In the genomic region with DNA sequence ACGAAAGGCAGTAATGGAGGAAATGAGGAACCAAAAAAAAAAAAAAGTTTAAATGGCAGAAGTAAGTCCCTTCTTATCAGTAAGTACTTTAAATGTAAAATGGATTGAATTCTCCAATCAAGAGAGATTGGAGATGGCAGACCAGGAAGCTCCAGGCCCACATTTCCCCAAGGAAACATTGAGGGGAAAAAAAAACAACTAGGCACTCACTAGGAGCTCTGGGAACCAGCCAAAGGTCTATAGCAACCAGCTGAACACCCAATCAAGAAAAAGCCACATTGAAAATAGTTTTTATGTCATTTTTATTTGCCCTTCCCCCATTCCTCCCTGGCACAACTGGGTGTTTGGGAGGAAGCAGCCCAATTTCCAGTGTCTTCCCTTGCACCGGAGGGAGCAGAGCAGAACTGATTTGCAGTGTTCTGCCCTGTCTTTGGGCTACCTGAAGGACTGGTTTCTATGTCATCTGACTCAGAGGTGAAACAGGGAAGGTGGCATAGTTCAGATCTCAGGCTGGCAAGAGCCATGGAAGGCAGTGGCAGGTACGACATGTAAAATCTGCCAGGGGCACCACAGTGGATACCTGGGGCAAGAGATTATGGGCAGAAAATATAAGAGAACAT, we compare ENCODE assay signal across 12 cellular contexts.
A peak's percentile ranks its signal among the peaks of the same experiment; 100 is the strongest.
DNase-seq lines count a peak whose midpoint lies in the region; ATAC-seq and TF ChIP-seq lines count a peak whose summit lies in the region.
"Had no signal": no experiment of that assay in that cellular context is flagged by ENCODE, and none has a peak within 500 bp of the region (broad histone marks: within the 10 kb centered on the region; RNA-seq: fewer than 3 reads in every experiment).

No MANE protein-coding gene starts in this region.

- intact Hi-C loops in sigmoid colon (cut with DNase I), result no loop called here

- DNase-seq in EH (ENCODE audit: low read depth) (peak; percentile 18), OCI-M1 (lab: John Stamatoyannopoulos, UW) (peak; percentile 83), epithelial cell of esophagus (ENCODE audit: low read depth) (peak; percentile 51), sigmoid colon (peak; percentile 22), glutamatergic neuron (no peak), NK-92 (lab: John Stamatoyannopoulos, UW; ENCODE audit: unreplicated experiment) (no peak)
- no peak for DNase-seq in effector CD4-positive, alpha-beta T cell
- DNase-seq: erythroblast, NCI-H526 treated with DMSO at 0.1 percent for 48 hours, SJCRH30 had no signal

- H3K4me1 ChIP-seq in sigmoid colon, result peaks cover 0 to 4% (median 0%) of the 10 kb centered on the region in 4 donors
- H3K4me1 ChIP-seq: SJCRH30 had no signal

- no peak overlapping the region for H3K27ac Mint-ChIP-seq in glutamatergic neuron (ENCODE audit: unreplicated experiment)

- H3K4me1 Mint-ChIP-seq in glutamatergic neuron (ENCODE audit: low read depth, unreplicated experiment), result no peaks in the 10 kb centered on the region

- H3K27me3 ChIP-seq in sigmoid colon, result no peaks in the 10 kb centered on the region
- H3K27me3 ChIP-seq: right lobe of liver, SJCRH30 had no signal

- peaks cover 7% of the 10 kb centered on the region for H3K36me3 Mint-ChIP-seq in glutamatergic neuron (ENCODE audit: unreplicated experiment)

- WGBS in sigmoid colon, 2 donors, result 49 to 72% methylated on average over 3 of the region's 3 CpGs

- TF ChIP-seq CTCF in epithelial cell of esophagus (IDR thresholded peaks at IDR 0.05; ENCODE audit: insufficient read depth, low read depth, low read length, missing control alignments) (no peak), sigmoid colon (IDR thresholded peaks at IDR 0.05) (no peak), glutamatergic neuron (IDR thresholded peaks at IDR 0.05; ENCODE audit: partially characterized antibody, unreplicated experiment) (no peak)

- no peaks in the 10 kb centered on the region for H3K9me3 ChIP-seq in sigmoid colon
- H3K9me3 ChIP-seq: right lobe of liver, SJCRH30 had no signal

- no peak overlapping the region for H3K4me3 ChIP-seq in epithelial cell of esophagus (ENCODE audit: low read length)
- H3K4me3 ChIP-seq in sigmoid colon, result no peak overlapping the region
- H3K4me3 ChIP-seq: right lobe of liver, SJCRH30 had no signal

- peaks cover 0 to 16% (median 11%) of the 10 kb centered on the region in 4 donors for H3K36me3 ChIP-seq in sigmoid colon
- H3K36me3 ChIP-seq: right lobe of liver had no signal

- H3K27ac ChIP-seq in sigmoid colon, result peak overlapping the region in 1 of 4 donors; percentile 5
- H3K27ac ChIP-seq: right lobe of liver, SJCRH30 had no signal

- no peak for TF ChIP-seq EP300 in sigmoid colon (IDR thresholded peaks at IDR 0.05)

- no peak for ATAC-seq in HG02852 (IDR thresholded peaks at IDR 0.05; ENCODE audit: unreplicated experiment)

- H3K27me3 Mint-ChIP-seq in glutamatergic neuron (ENCODE audit: unreplicated experiment), result no peaks in the 10 kb centered on the region

- peaks cover 2% of the 10 kb centered on the region for H3K9me3 Mint-ChIP-seq in glutamatergic neuron (ENCODE audit: unreplicated experiment)

- no peak overlapping the region for H3K4me3 Mint-ChIP-seq in glutamatergic neuron (ENCODE audit: unreplicated experiment)

- no peak for TF ChIP-seq POLR2A in sigmoid colon (IDR thresholded peaks at IDR 0.05)

Comparison
In these comparisons a context has a peak if more than half of its experiments do, and no peak if none do; other contexts are left out.
1. DNase-seq: peak in EH (single experiment), OCI-M1 (single experiment), epithelial cell of esophagus (single experiment) and sigmoid colon (single experiment); none in effector CD4-positive, alpha-beta T cell (single experiment), glutamatergic neuron (single experiment) and NK-92 (single experiment).